ENCODE assay signal across 29 cellular contexts in genomic region chr22:42591987-42592386, GRCh38. TPM values are rescaled to one million over a fixed set of nuclear protein-coding genes. Genes with fewer than 3 reads are reported as not detected.
"Had no signal": no experiment of that assay in that cellular context is flagged by ENCODE, and none has a peak within 500 bp of the region (broad histone marks: within the 10 kb centered on the region; RNA-seq: fewer than 3 reads in every experiment).

No MANE protein-coding gene starts in this region.

- H3K4me3 ChIP-seq: coronary artery, dorsolateral prefrontal cortex, esophagus squamous epithelium, gastroesophageal sphincter, heart right ventricle had no signal

- FAIRE-seq: astrocyte had no signal

- H3K9me3 ChIP-seq: esophagus squamous epithelium, gastroesophageal sphincter, heart right ventricle had no signal

- H3K27ac Mint-ChIP-seq: activated CD4-positive, alpha-beta memory T cell treated with anti-CD3 and anti-CD28 coated beads, Interleukin-2, amount 10 ng/mL, durations not matched to agents 7 days and 5 days; activated CD4-positive, alpha-beta T cell treated with anti-CD3 and anti-CD28 coated beads, Interleukin-2, amount 10 ng/mL, durations not matched to agents 7 days and 5 days; activated naive CD4-positive, alpha-beta T cell treated with anti-CD3 and anti-CD28 coated beads, Interleukin-2, amount 50 U/mL, for 24 hours; activated T-cell treated with anti-CD3 and anti-CD28 coated beads, Interleukin-2, amount 50 U/mL, for 72 hours; dendritic cell treated with granulocyte-macrophage colony-stimulating factor and Interleukin-4, amounts not matched to agents 40 ng/mL and 50 ng/mL, for 4 days; WTC11 had no signal

- DNase-seq: activated CD4-positive, alpha-beta memory T cell treated with anti-CD3 and anti-CD28 coated beads, Interleukin-2, amount 10 ng/mL, durations not matched to agents 7 days and 5 days; activated CD4-positive, alpha-beta T cell treated with anti-CD3 and anti-CD28 coated beads for 1 hour; activated CD4-positive, alpha-beta T cell treated with anti-CD3 and anti-CD28 coated beads for 4 hours; activated CD4-positive, alpha-beta T cell treated with anti-CD3 and anti-CD28 coated beads, Interleukin-2, amount 10 ng/mL, durations not matched to agents 7 days and 5 days; activated CD4-positive, alpha-beta T cell treated with anti-CD3 and anti-CD28 coated beads, Interleukin-2, amount 50 U/mL, for 4 hours; activated CD8-positive, alpha-beta memory T cell treated with anti-CD3 and anti-CD28 coated beads, Interleukin-2, amount 50 U/mL, for 48 hours; activated gamma-delta T cell; activated naive CD4-positive, alpha-beta T cell; activated T-cell treated with anti-CD3 and anti-CD28 coated beads for 4 hours; activated T-cell treated with anti-CD3 and anti-CD28 coated beads, Interleukin-2, amount 50 U/mL, for 24 hours; activated T-cell treated with anti-CD3 and anti-CD28 coated beads, Interleukin-2, amount 50 U/mL, for 72 hours; amniotic stem cell; anterior cingulate cortex; brain microvascular endothelial cell; dorsolateral prefrontal cortex; effector memory CD4-positive, alpha-beta T cell; erythroblast; esophagus squamous epithelium; foreskin melanocyte; heart right ventricle; T-helper 2 cell had no signal

- H3K4me3 Mint-ChIP-seq: activated CD4-positive, alpha-beta memory T cell treated with anti-CD3 and anti-CD28 coated beads, Interleukin-2, amount 10 ng/mL, durations not matched to agents 7 days and 5 days; activated CD4-positive, alpha-beta T cell treated with anti-CD3 and anti-CD28 coated beads, Interleukin-2, amount 10 ng/mL, durations not matched to agents 7 days and 5 days; activated naive CD4-positive, alpha-beta T cell treated with anti-CD3 and anti-CD28 coated beads, Interleukin-2, amount 50 U/mL, for 24 hours; activated T-cell treated with anti-CD3 and anti-CD28 coated beads, Interleukin-2, amount 50 U/mL, for 24 hours; activated T-cell treated with anti-CD3 and anti-CD28 coated beads, Interleukin-2, amount 50 U/mL, for 72 hours; central memory CD8-positive, alpha-beta T cell; dendritic cell treated with granulocyte-macrophage colony-stimulating factor and Interleukin-4, amounts not matched to agents 40 ng/mL and 50 ng/mL, for 4 days; WTC11 had no signal

- H3K4me1 Mint-ChIP-seq: activated CD4-positive, alpha-beta memory T cell treated with anti-CD3 and anti-CD28 coated beads, Interleukin-2, amount 10 ng/mL, durations not matched to agents 7 days and 5 days; activated CD4-positive, alpha-beta T cell treated with anti-CD3 and anti-CD28 coated beads, Interleukin-2, amount 10 ng/mL, durations not matched to agents 7 days and 5 days; activated naive CD4-positive, alpha-beta T cell treated with anti-CD3 and anti-CD28 coated beads, Interleukin-2, amount 50 U/mL, for 24 hours; central memory CD8-positive, alpha-beta T cell; WTC11 had no signal

- ATAC-seq: activated T-cell treated with anti-CD3 and anti-CD28 coated beads, Interleukin-2, amount 50 U/mL, for 72 hours; gastroesophageal sphincter; heart right ventricle; WTC11 had no signal

- H3K27ac ChIP-seq: brain microvascular endothelial cell, coronary artery, dorsolateral prefrontal cortex, esophagus squamous epithelium, gastroesophageal sphincter, heart right ventricle had no signal

- H3K9me3 Mint-ChIP-seq: activated CD4-positive, alpha-beta memory T cell treated with anti-CD3 and anti-CD28 coated beads, Interleukin-2, amount 10 ng/mL, durations not matched to agents 7 days and 5 days; activated CD4-positive, alpha-beta T cell treated with anti-CD3 and anti-CD28 coated beads, Interleukin-2, amount 10 ng/mL, durations not matched to agents 7 days and 5 days; activated naive CD4-positive, alpha-beta T cell treated with anti-CD3 and anti-CD28 coated beads, Interleukin-2, amount 50 U/mL, for 24 hours; activated T-cell treated with anti-CD3 and anti-CD28 coated beads, Interleukin-2, amount 50 U/mL, for 24 hours; activated T-cell treated with anti-CD3 and anti-CD28 coated beads, Interleukin-2, amount 50 U/mL, for 72 hours; central memory CD8-positive, alpha-beta T cell; dendritic cell treated with granulocyte-macrophage colony-stimulating factor and Interleukin-4, amounts not matched to agents 40 ng/mL and 50 ng/mL, for 4 days; WTC11 had no signal

- H3K27me3 Mint-ChIP-seq: activated CD4-positive, alpha-beta memory T cell treated with anti-CD3 and anti-CD28 coated beads, Interleukin-2, amount 10 ng/mL, durations not matched to agents 7 days and 5 days; activated CD4-positive, alpha-beta T cell treated with anti-CD3 and anti-CD28 coated beads, Interleukin-2, amount 10 ng/mL, durations not matched to agents 7 days and 5 days; activated naive CD4-positive, alpha-beta T cell treated with anti-CD3 and anti-CD28 coated beads, Interleukin-2, amount 50 U/mL, for 24 hours; activated T-cell treated with anti-CD3 and anti-CD28 coated beads, Interleukin-2, amount 50 U/mL, for 24 hours; central memory CD8-positive, alpha-beta T cell; dendritic cell treated with granulocyte-macrophage colony-stimulating factor and Interleukin-4, amounts not matched to agents 40 ng/mL and 50 ng/mL, for 4 days had no signal

RNA-seq across cellular contexts. Expression of gene ATP5MGL, which starts 48.4 kb away (rescaled TPM):
- total RNA-seq: glomerular endothelial cell had no signal
